ENCODE assay signal across 34 cellular contexts in genomic region chr16:67825906-67826305, GRCh38.
"Had no signal": no experiment of that assay in that cellular context is flagged by ENCODE, and none has a peak within 500 bp of the region (broad histone marks: within the 10 kb centered on the region; RNA-seq: fewer than 3 reads in every experiment).

No MANE protein-coding gene starts in this region.

- H3K27ac ChIP-seq: Peyer's patch, SJSA1, VCaP had no signal

- H3K4me1 ChIP-seq: Peyer's patch, SJSA1 had no signal

- H3K9me3 ChIP-seq: Peyer's patch, SJSA1, SK-N-SH had no signal

- H3K4me3 ChIP-seq: Peyer's patch, SJSA1 had no signal

- H3K4me2 ChIP-seq: SK-N-SH had no signal

- H3K9me2 ChIP-seq: SK-N-SH had no signal

- H3K9ac ChIP-seq: SK-N-SH had no signal

- H3K27me3 ChIP-seq: Peyer's patch, SJSA1 had no signal

- DNase-seq: activated B cell treated with CpG ODN at 0.5 μM for 24 hours; activated CD4-positive, alpha-beta memory T cell treated with anti-CD3 and anti-CD28 coated beads for 36 hours; activated CD4-positive, alpha-beta T cell treated with anti-CD3 and anti-CD28 coated beads for 4 hours; activated CD4-positive, alpha-beta T cell treated with anti-CD3 and anti-CD28 coated beads, Interleukin-2, amount 50 U/mL, for 1 hour; activated CD4-positive, CD25-positive, alpha-beta regulatory T cell treated with anti-CD3 and anti-CD28 coated beads, Interleukin-2, amount 50 U/mL, for 72 hours; activated CD8-positive, alpha-beta memory T cell treated with anti-CD3 and anti-CD28 coated beads, Interleukin-2, amount 50 U/mL, for 4 hours; activated effector memory CD4-positive, alpha-beta T cell treated with Interleukin-2 at 50 U/mL for 16 hours; activated naive CD4-positive, alpha-beta T cell treated with anti-CD3 and anti-CD28 coated beads, Interleukin-2, amount 10 ng/mL, durations not matched to agents 7 days and 5 days; activated naive CD8-positive, alpha-beta T cell treated with anti-CD3 and anti-CD28 coated beads, Interleukin-2, amount 50 U/mL, for 24 hours; activated T-cell treated with anti-CD3 and anti-CD28 coated beads for 4 hours; activated T-cell treated with anti-CD3 and anti-CD28 coated beads, Interleukin-2, amount 50 U/mL, for 4 hours; anterior cingulate cortex; caudate nucleus; cerebellar nuclear complex; NCI-H1048; NCI-H1105 treated with DMSO at 0.1 percent for 48 hours; NCI-H1436; NCI-H1694; NCI-H2029; NCI-H345; NCI-H510A; NCI-H526; NCI-H748 treated with DMSO at 0.1 percent for 48 hours; NK-92 treated with Interleukin-12 subunit alpha and Interleukin-12 subunit beta, amount 100 ng/mL, for 24 hours; PC-3; Peyer's patch; RPMI8226; SHP77 treated with DMSO at 0.1 percent for 48 hours; SK-N-SH; T-cell; T-helper 2 cell; T-helper 9 cell had no signal
